Comparison of ENCODE assay signal across 8 cellular contexts in the genomic region with DNA sequence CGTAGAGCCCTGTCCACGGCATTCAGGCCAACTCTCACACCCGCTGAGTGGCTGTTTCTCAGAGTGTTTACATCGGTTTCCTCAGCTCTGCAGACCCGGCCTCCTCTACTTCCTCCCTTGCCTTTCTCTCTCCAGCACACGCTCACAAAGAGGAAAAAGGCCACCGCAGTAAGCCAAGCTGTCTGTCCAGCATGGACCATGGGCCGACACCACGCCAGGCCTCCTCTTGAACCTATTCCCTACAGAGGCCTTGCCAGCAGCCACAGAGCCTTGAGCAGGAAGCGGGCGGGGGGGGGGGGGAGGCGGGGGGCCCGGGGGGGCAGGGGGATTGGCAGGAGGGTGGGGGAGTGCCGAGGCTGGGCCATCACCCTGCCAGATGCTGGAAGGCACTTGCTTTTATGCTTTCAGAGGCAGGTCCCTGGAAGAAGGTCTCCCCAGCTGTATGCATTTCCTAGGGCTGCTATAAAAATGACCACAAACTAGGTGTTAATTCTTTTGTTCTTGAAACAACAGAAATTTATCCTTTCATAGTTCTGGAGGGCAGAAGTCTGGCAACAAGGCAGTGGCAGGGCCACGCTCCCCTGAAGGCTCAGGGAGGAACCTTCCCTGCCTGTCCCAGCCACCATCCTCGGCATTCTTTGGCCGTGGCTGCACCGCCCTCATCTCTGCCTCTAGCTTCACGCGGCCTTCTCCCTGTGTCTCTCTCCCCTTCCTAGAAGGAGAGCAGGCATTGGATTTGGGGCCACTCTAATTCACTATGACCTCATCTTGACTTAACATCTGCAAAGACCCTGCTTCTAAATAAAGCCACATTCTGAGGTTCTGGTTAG.
DNase-seq lines count a peak whose midpoint lies in the region; ATAC-seq and TF ChIP-seq lines count a peak whose summit lies in the region.
"Had no signal": no experiment of that assay in that cellular context is flagged by ENCODE, and none has a peak within 500 bp of the region (broad histone marks: within the 10 kb centered on the region; RNA-seq: fewer than 3 reads in every experiment).

No MANE protein-coding gene starts in this region.

- POLR2A ChIA-PET in CD8-positive, alpha-beta memory T cell (lab: Charles Lee) = no interaction called here

- peaks cover 7% of the 10 kb centered on the region for H3K4me1 ChIP-seq in CD8-positive, alpha-beta memory T cell (ENCODE audit: insufficient read depth, low read length)

- peaks cover 2 to 6% (median 5%) of the 10 kb centered on the region in 3 donors for H3K4me1 Mint-ChIP-seq in CD8-positive, alpha-beta memory T cell

- peaks cover 6 to 26% of the 10 kb centered on the region in 2 donors for H3K27me3 Mint-ChIP-seq in CD8-positive, alpha-beta memory T cell

- H3K27ac ChIP-seq in CD8-positive, alpha-beta memory T cell (ENCODE audit: low read depth, low read length) = no peak overlapping the region
- H3K27ac ChIP-seq: epithelial cell of prostate had no signal

- no peak for ATAC-seq in HG02798 (IDR thresholded peaks at IDR 0.05; ENCODE audit: poor library complexity, unreplicated experiment)

- no peaks in the 10 kb centered on the region for H3K9me3 Mint-ChIP-seq in CD8-positive, alpha-beta memory T cell

- H3K4me3 Mint-ChIP-seq in CD8-positive, alpha-beta memory T cell = peak overlapping the region in 3 of 7 donors; percentile 36 to 37 (median 36)

- H3K9me3 ChIP-seq in CD8-positive, alpha-beta memory T cell (ENCODE audit: low read length) = no peaks in the 10 kb centered on the region

- CTCF ChIA-PET in CD8-positive, alpha-beta memory T cell (lab: Charles Lee) = no interaction called here

- intact Hi-C loops in posterior vena cava (cut with DNase I) = no loop called here

- no peak for TF ChIP-seq CTCF in fibroblast of the aortic adventitia (IDR thresholded peaks at IDR 0.05; ENCODE audit: insufficient read depth, low read length)

- H3K36me3 ChIP-seq in CD8-positive, alpha-beta memory T cell (ENCODE audit: insufficient read depth, low read length) = no peaks in the 10 kb centered on the region

- DNase-seq in Jurkat, Clone E6-1 (ENCODE audit: low read depth, low spot score) = peak; percentile 72
- DNase-seq in SKM-1 (lab: John Stamatoyannopoulos, UW; ENCODE audit: unreplicated experiment) = peak; percentile 40
- peak; percentile 76 for DNase-seq in fibroblast of the aortic adventitia (ENCODE audit: low read depth)
- DNase-seq in posterior vena cava (ENCODE audit: low spot score) = peak; percentile 89
- DNase-seq in SW 1271 (lab: John Stamatoyannopoulos, UW) = no peak
- DNase-seq in CD8-positive, alpha-beta memory T cell = no peak

- no peaks in the 10 kb centered on the region for H3K36me3 Mint-ChIP-seq in CD8-positive, alpha-beta memory T cell

- H3K27me3 ChIP-seq in CD8-positive, alpha-beta memory T cell (ENCODE audit: insufficient read depth, low read length, poor library complexity, severe bottlenecking) = no peaks in the 10 kb centered on the region

- peak overlapping the region; percentile 19 for H3K4me3 ChIP-seq in Jurkat, Clone E6-1 (ENCODE audit: low read length)
- H3K4me3 ChIP-seq in fibroblast of the aortic adventitia (ENCODE audit: low read depth, low read length) = no peak overlapping the region
- H3K4me3 ChIP-seq in CD8-positive, alpha-beta memory T cell (ENCODE audit: low read length) = no peak overlapping the region

- peak overlapping the region in 4 of 8 donors; percentile 47 to 86 (median 68) for H3K27ac Mint-ChIP-seq in CD8-positive, alpha-beta memory T cell

Comparison
In these comparisons a context has a peak if more than half of its experiments do, and no peak if none do; other contexts are left out.
1. DNase-seq: peak in Jurkat, Clone E6-1 (single experiment), SKM-1 (single experiment), fibroblast of the aortic adventitia (single experiment) and posterior vena cava (single experiment); none in SW 1271 (0 of 2) and CD8-positive, alpha-beta memory T cell (0 of 5).